14 cellular contexts compared by ENCODE assay signal in the genomic region with DNA sequence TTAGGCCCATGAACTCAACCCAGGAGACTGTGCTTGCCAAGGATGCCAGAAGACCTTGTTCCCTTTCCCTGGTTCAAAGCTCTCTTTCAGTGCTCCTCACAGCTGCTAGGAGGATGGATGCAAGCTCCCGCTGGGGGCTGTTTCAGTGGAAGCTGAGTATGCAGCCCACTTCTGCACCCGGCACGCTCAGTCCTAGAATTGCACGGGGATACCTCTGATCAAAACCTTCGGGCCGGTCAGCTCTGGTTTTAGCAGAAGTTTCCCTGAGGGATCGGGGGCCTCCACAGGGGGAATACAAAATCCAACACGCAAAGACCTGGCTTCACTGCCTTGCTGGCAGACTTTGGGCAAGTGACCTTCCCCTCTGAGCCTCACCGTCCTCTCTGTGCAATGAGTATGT.
"Had no signal": no experiment of that assay in that cellular context is flagged by ENCODE, and none has a peak within 500 bp of the region (broad histone marks: within the 10 kb centered on the region; RNA-seq: fewer than 3 reads in every experiment).

No MANE protein-coding gene starts in this region.

- H3K9me3 ChIP-seq: spleen had no signal

- ATAC-seq: activated naive CD4-positive, alpha-beta T cell treated with anti-CD3 and anti-CD28 coated beads, Interleukin-2, amount 50 U/mL, for 72 hours; sciatic nerve had no signal

- DNase-seq: activated B cell treated with CpG ODN at 0.5 μM for 24 hours; activated CD4-positive, alpha-beta T cell treated with anti-CD3 and anti-CD28 coated beads, Interleukin-2, amount 10 ng/mL, durations not matched to agents 7 days and 5 days; brain microvascular endothelial cell; erythroblast; hippocampal formation; occipital lobe; spleen; stimulated activated CD4-positive, alpha-beta T cell treated with anti-CD3 and anti-CD28 coated beads, Interleukin-1b, Interleukin-23, amount 100 ng/mL, for 48 hours; stimulated activated naive CD4-positive, alpha-beta T cell; substantia nigra had no signal

- H3K27ac ChIP-seq: brain microvascular endothelial cell had no signal

- H3K9me3 Mint-ChIP-seq: activated B cell treated with CpG ODN at 0.5 μM for 24 hours; activated CD4-positive, alpha-beta T cell treated with anti-CD3 and anti-CD28 coated beads, Interleukin-2, amount 10 ng/mL, durations not matched to agents 7 days and 5 days; activated naive CD4-positive, alpha-beta T cell treated with anti-CD3 and anti-CD28 coated beads, Interleukin-2, amount 50 U/mL, for 72 hours; dendritic cell treated with granulocyte-macrophage colony-stimulating factor and Interleukin-4, amounts not matched to agents 40 ng/mL and 50 ng/mL, for 4 days; type B pancreatic cell had no signal

- H3K36me3 ChIP-seq: brain microvascular endothelial cell, spleen had no signal

- H3K4me3 Mint-ChIP-seq: dendritic cell treated with granulocyte-macrophage colony-stimulating factor and Interleukin-4, amounts not matched to agents 40 ng/mL and 50 ng/mL, for 4 days had no signal

- H3K27me3 ChIP-seq: brain microvascular endothelial cell had no signal

- H3K27ac Mint-ChIP-seq: activated B cell treated with CpG ODN at 0.5 μM for 24 hours had no signal

- H3K4me3 ChIP-seq: spleen had no signal

- H3K36me3 Mint-ChIP-seq: activated naive CD4-positive, alpha-beta T cell treated with anti-CD3 and anti-CD28 coated beads, Interleukin-2, amount 50 U/mL, for 72 hours; type B pancreatic cell had no signal
